ENCODE assay signal across 1 cellular context in genomic region chr14:105066285-105067071, GRCh38.
TF ChIP-seq lines count a peak whose summit lies in the region.

No MANE protein-coding gene starts in this region.

TF ChIP-seq in SK-N-SH treated with all-trans-retinoic acid at 6 μM for 48 hours, 23 proteins besides CTCF, POLR2A, EP300 and RAD21 (continued from another document):
- TF ChIP-seq OSR1 (CRISPR knock-in tag; IDR thresholded peaks at IDR 0.05) (no peak), SNAI2 (CRISPR knock-in tag; IDR thresholded peaks at IDR 0.05) (no peak), CREB5 (CRISPR knock-in tag; IDR thresholded peaks at IDR 0.05; ENCODE audit: low read depth) (no peak), ISL1 (CRISPR knock-in tag; IDR thresholded peaks at IDR 0.05) (no peak)
